In the genomic region with DNA sequence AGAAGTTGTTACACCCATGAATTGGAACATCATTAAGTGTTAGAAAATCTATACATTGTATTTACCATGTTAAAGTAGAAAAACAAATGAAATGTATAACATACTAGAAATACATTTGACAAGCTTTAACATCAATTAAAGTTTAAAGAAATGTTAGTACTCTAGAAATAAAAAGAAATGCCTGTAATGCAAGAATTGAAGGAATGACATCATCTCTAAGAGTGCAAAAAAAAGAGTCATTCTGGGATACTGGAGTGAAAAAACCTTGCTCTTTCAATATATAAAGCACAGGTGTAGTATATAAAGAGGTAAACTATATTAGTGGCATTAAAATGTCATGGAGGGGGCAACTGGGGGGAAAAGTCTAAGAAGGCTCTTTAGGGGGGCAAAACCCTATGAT, we compare ENCODE assay signal across 11 cellular contexts.
"Had no signal": no experiment of that assay in that cellular context is flagged by ENCODE, and none has a peak within 500 bp of the region (broad histone marks: within the 10 kb centered on the region; RNA-seq: fewer than 3 reads in every experiment).

No MANE protein-coding gene starts in this region.

- H3K4me1 Mint-ChIP-seq: GM23338, H9 had no signal

- H2AFZ ChIP-seq: GM23248, GM23338 had no signal

- H3K4me3 ChIP-seq: GM23248, GM23338, HAP-1 had no signal

- H3K4me1 ChIP-seq: HAP-1 had no signal

- H3K4me3 Mint-ChIP-seq: GM23338, H9, HFFc6 had no signal

- FAIRE-seq: H1, H54 had no signal

- H3K27ac Mint-ChIP-seq: GM23338, H9, HFFc6 had no signal

- H3K9ac ChIP-seq: GM23248 had no signal

- H3K27ac ChIP-seq: GM23248 had no signal

- H3K9me3 ChIP-seq: HAP-1 had no signal

- H3K36me3 ChIP-seq: HAP-1 had no signal

- H3K4me2 ChIP-seq: GM23338 had no signal

- ATAC-seq: GM23338, HCT116 had no signal

- DNase-seq: GM23248, GOT3, H7, H9, HCEC 1CT, HFFc6 had no signal
